Comparison of ENCODE assay signal across 28 cellular contexts in the genomic region with DNA sequence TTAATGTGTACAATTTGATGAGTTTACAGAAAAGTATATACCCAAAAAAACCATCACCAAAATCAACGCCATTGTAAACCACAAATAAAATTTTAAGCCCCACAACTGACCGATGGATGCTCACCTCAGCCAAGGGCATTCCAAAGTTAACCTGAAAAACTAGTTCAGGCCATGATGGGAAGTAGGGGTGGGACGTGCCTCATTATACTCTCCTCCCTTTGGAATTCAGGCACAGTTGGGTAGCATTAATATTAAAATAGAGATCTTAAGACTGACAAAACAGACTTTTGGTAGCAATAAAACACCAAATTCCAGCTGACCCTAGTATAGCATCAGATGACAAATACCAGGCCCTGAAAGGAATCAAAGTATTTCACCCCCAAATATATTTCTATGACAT.
"Had no signal": no experiment of that assay in that cellular context is flagged by ENCODE, and none has a peak within 500 bp of the region (broad histone marks: within the 10 kb centered on the region; RNA-seq: fewer than 3 reads in every experiment).

No MANE protein-coding gene starts in this region.

- H3K9me3 ChIP-seq: ascending aorta, breast epithelium, colonic mucosa, esophagus squamous epithelium, gastroesophageal sphincter had no signal

- H3K4me1 ChIP-seq: ascending aorta, breast epithelium, colonic mucosa, esophagus squamous epithelium, gastroesophageal sphincter, heart left ventricle had no signal

- H3K27me3 Mint-ChIP-seq: activated CD4-positive, alpha-beta memory T cell treated with anti-CD3 and anti-CD28 coated beads, Interleukin-2, amount 10 ng/mL, durations not matched to agents 7 days and 5 days; activated CD4-positive, alpha-beta T cell treated with anti-CD3 and anti-CD28 coated beads, Interleukin-2, amount 10 ng/mL, durations not matched to agents 7 days and 5 days; activated naive CD4-positive, alpha-beta T cell treated with anti-CD3 and anti-CD28 coated beads, Interleukin-2, amount 10 ng/mL, durations not matched to agents 7 days and 5 days; activated naive CD8-positive, alpha-beta T cell treated with anti-CD3 and anti-CD28 coated beads, Interleukin-2, amount 10 ng/mL, durations not matched to agents 7 days and 5 days had no signal

- H3K4me3 Mint-ChIP-seq: activated CD4-positive, alpha-beta memory T cell treated with anti-CD3 and anti-CD28 coated beads, Interleukin-2, amount 10 ng/mL, durations not matched to agents 7 days and 5 days; activated CD4-positive, alpha-beta T cell treated with anti-CD3 and anti-CD28 coated beads, Interleukin-2, amount 10 ng/mL, durations not matched to agents 7 days and 5 days; activated naive CD4-positive, alpha-beta T cell treated with anti-CD3 and anti-CD28 coated beads, Interleukin-2, amount 10 ng/mL, durations not matched to agents 7 days and 5 days; activated naive CD8-positive, alpha-beta T cell treated with anti-CD3 and anti-CD28 coated beads, Interleukin-2, amount 10 ng/mL, durations not matched to agents 7 days and 5 days; activated T-cell treated with anti-CD3 and anti-CD28 coated beads, Interleukin-2, amount 50 U/mL, for 4 hours; activated T-helper 1 cell treated with anti-CD3 and anti-CD28 coated beads, Interleukin-12 subunit alpha, Interleukin-12 subunit beta, Interleukin-2, Interleukin-4 antibody, amounts not matched to agents 30 ng/mL and 10 ng/mL and 1 ng/mL, durations not matched to agents 14 hours and 24 hours and 36 hours; brain had no signal

- H3K27me3 ChIP-seq: ascending aorta, breast epithelium, cardiac muscle cell, colonic mucosa, esophagus squamous epithelium, gastroesophageal sphincter, heart left ventricle had no signal

- H3K27ac ChIP-seq: ascending aorta, breast epithelium, cardiac muscle cell, colonic mucosa, epithelial cell of prostate, esophagus squamous epithelium, gastroesophageal sphincter, heart left ventricle had no signal

- H3K36me3 ChIP-seq: ascending aorta, breast epithelium, cardiac muscle cell, colonic mucosa, esophagus squamous epithelium, gastroesophageal sphincter, heart left ventricle had no signal

- H3K36me3 Mint-ChIP-seq: activated naive CD4-positive, alpha-beta T cell treated with anti-CD3 and anti-CD28 coated beads, Interleukin-2, amount 10 ng/mL, durations not matched to agents 7 days and 5 days; activated naive CD8-positive, alpha-beta T cell treated with anti-CD3 and anti-CD28 coated beads, Interleukin-2, amount 10 ng/mL, durations not matched to agents 7 days and 5 days; brain had no signal

- DNase-seq: activated CD4-positive, alpha-beta memory T cell treated with anti-CD3 and anti-CD28 coated beads, Interleukin-2, amount 10 ng/mL, durations not matched to agents 7 days and 5 days; activated CD4-positive, alpha-beta T cell treated with anti-CD3 and anti-CD28 coated beads for 1 hour; activated CD4-positive, alpha-beta T cell treated with anti-CD3 and anti-CD28 coated beads for 4 hours; activated CD4-positive, alpha-beta T cell treated with anti-CD3 and anti-CD28 coated beads, Interleukin-2, amount 10 ng/mL, durations not matched to agents 7 days and 5 days; activated CD4-positive, alpha-beta T cell treated with anti-CD3 and anti-CD28 coated beads, Interleukin-2, amount 50 U/mL, for 4 hours; activated CD8-positive, alpha-beta memory T cell treated with anti-CD3 and anti-CD28 coated beads for 24 hours; activated gamma-delta T cell; activated naive CD4-positive, alpha-beta T cell; activated naive CD4-positive, alpha-beta T cell treated with anti-CD3 and anti-CD28 coated beads, Interleukin-2, amount 10 ng/mL, durations not matched to agents 7 days and 5 days; activated naive CD8-positive, alpha-beta T cell treated with anti-CD3 and anti-CD28 coated beads, Interleukin-2, amount 10 ng/mL, durations not matched to agents 7 days and 5 days; activated T-cell treated with anti-CD3 and anti-CD28 coated beads, Interleukin-2, amount 50 U/mL, for 4 hours; central memory CD4-positive, alpha-beta T cell; cerebellar nuclear complex; colonic mucosa; effector CD8-positive, alpha-beta T cell; esophagus squamous epithelium; foreskin melanocyte; glutamatergic neuron; heart left ventricle; T-helper 2 cell had no signal

- H3K4me1 Mint-ChIP-seq: activated CD4-positive, alpha-beta memory T cell treated with anti-CD3 and anti-CD28 coated beads, Interleukin-2, amount 10 ng/mL, durations not matched to agents 7 days and 5 days; activated CD4-positive, alpha-beta T cell treated with anti-CD3 and anti-CD28 coated beads, Interleukin-2, amount 10 ng/mL, durations not matched to agents 7 days and 5 days; activated naive CD4-positive, alpha-beta T cell treated with anti-CD3 and anti-CD28 coated beads, Interleukin-2, amount 10 ng/mL, durations not matched to agents 7 days and 5 days; activated naive CD8-positive, alpha-beta T cell treated with anti-CD3 and anti-CD28 coated beads, Interleukin-2, amount 10 ng/mL, durations not matched to agents 7 days and 5 days had no signal

- H3K4me3 ChIP-seq: ascending aorta, breast epithelium, cardiac muscle cell, colonic mucosa, esophagus squamous epithelium, gastroesophageal sphincter, heart left ventricle had no signal

- H3K27ac Mint-ChIP-seq: activated CD4-positive, alpha-beta memory T cell treated with anti-CD3 and anti-CD28 coated beads, Interleukin-2, amount 10 ng/mL, durations not matched to agents 7 days and 5 days; activated CD4-positive, alpha-beta T cell treated with anti-CD3 and anti-CD28 coated beads, Interleukin-2, amount 10 ng/mL, durations not matched to agents 7 days and 5 days; activated naive CD4-positive, alpha-beta T cell treated with anti-CD3 and anti-CD28 coated beads, Interleukin-2, amount 10 ng/mL, durations not matched to agents 7 days and 5 days; activated naive CD4-positive, alpha-beta T cell treated with anti-CD3 and anti-CD28 coated beads, Interleukin-2, amount 50 U/mL, for 72 hours; activated naive CD8-positive, alpha-beta T cell treated with anti-CD3 and anti-CD28 coated beads, Interleukin-2, amount 10 ng/mL, durations not matched to agents 7 days and 5 days; activated T-helper 1 cell treated with anti-CD3 and anti-CD28 coated beads, Interleukin-12 subunit alpha, Interleukin-12 subunit beta, Interleukin-2, Interleukin-4 antibody, amounts not matched to agents 30 ng/mL and 10 ng/mL and 1 ng/mL, durations not matched to agents 14 hours and 24 hours and 36 hours; brain had no signal

- ATAC-seq: activated naive CD4-positive, alpha-beta T cell treated with anti-CD3 and anti-CD28 coated beads, Interleukin-2, amount 50 U/mL, for 72 hours; activated T-cell treated with anti-CD3 and anti-CD28 coated beads, Interleukin-2, amount 50 U/mL, for 4 hours; gastroesophageal sphincter; heart left ventricle had no signal
